In genomic region chr19:11496391-11497163, GRCh38 we compare ENCODE assay signal across 1 cellular context.
A peak's percentile ranks its signal among the peaks of the same experiment; 100 is the strongest.
TF ChIP-seq lines count a peak whose summit lies in the region.

No MANE protein-coding gene starts in this region.

TF ChIP-seq in K562, 482 proteins besides CTCF, POLR2A, EP300 and RAD21 (continued from another document and continues in another):
- no peak for TF ChIP-seq PCBP1 (IDR thresholded peaks at IDR 0.05; ENCODE audit: low read depth, low read length, poor library complexity, severe bottlenecking)
- no peak for TF ChIP-seq ZNF695 (CRISPR knock-in tag; IDR thresholded peaks at IDR 0.05)
- TF ChIP-seq KAT8 (IDR thresholded peaks at IDR 0.05; ENCODE audit: low read depth): no peak
- no peak for TF ChIP-seq ZNF75A (CRISPR knock-in tag; IDR thresholded peaks at IDR 0.05)
- no peak for TF ChIP-seq ZNF324 (CRISPR knock-in tag; IDR thresholded peaks at IDR 0.05)
- TF ChIP-seq ZNF24 (IDR thresholded peaks at IDR 0.05): no peak
- no peak for TF ChIP-seq ELF4 (CRISPR knock-in tag; IDR thresholded peaks at IDR 0.05)
- TF ChIP-seq ZFP36 (IDR thresholded peaks at IDR 0.05; ENCODE audit: low read depth, low read length, partially characterized antibody): peak; percentile 43
- no peak for TF ChIP-seq ZSCAN29 (IDR thresholded peaks at IDR 0.05)
- TF ChIP-seq XRCC5 (IDR thresholded peaks at IDR 0.05; ENCODE audit: low read depth, low read length): peak; percentile 75; the same call in 1 of the 2 replicates
- TF ChIP-seq SRSF9 (IDR thresholded peaks at IDR 0.05; ENCODE audit: borderline replicate concordance, low read depth, low read length): no peak
- TF ChIP-seq NR2C1 (IDR thresholded peaks at IDR 0.05): no peak
- TF ChIP-seq NR2C1 (tag; IDR thresholded peaks at IDR 0.05): no peak
- TF ChIP-seq FOS (IDR thresholded peaks at IDR 0.05; ENCODE audit: extremely low read depth, insufficient read length): peak; percentile 21
- no peak for TF ChIP-seq ELF1 (tag; IDR thresholded peaks at IDR 0.05)
- no peak for TF ChIP-seq CBX1 (IDR thresholded peaks at IDR 0.05; ENCODE audit: low read depth)
- TF ChIP-seq POLR3G (IDR thresholded peaks at IDR 0.05; ENCODE audit: extremely low read depth, insufficient read length, insufficient replicate concordance): no peak
- no peak for TF ChIP-seq NCOA6 (IDR thresholded peaks at IDR 0.05)
- TF ChIP-seq ZZZ3 (IDR thresholded peaks at IDR 0.05): no peak
- TF ChIP-seq, protein P1, sequence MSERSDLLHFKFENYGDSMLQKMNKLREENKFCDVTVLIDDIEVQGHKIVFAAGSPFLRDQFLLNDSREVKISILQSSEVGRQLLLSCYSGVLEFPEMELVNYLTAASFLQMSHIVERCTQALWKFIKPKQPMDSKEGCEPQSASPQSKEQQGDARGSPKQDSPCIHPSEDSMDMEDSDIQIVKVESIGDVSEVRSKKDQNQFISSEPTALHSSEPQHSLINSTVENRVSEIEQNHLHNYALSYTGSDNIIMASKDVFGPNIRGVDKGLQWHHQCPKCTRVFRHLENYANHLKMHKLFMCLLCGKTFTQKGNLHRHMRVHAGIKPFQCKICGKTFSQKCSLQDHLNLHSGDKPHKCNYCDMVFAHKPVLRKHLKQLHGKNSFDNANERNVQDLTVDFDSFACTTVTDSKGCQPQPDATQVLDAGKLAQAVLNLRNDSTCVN (CRISPR knock-in tag; IDR thresholded peaks at IDR 0.05): no peak
- TF ChIP-seq FOSL1 (tag; conservative IDR thresholded peaks at IDR 0.05): peak; percentile 92
- TF ChIP-seq CREM (IDR thresholded peaks at IDR 0.05; ENCODE audit: low read depth): 0 out of 2 replicates have a peak, but pooled peaks have one; percentile 38
- TF ChIP-seq ZNF431 (CRISPR knock-in tag; IDR thresholded peaks at IDR 0.05): no peak
- no peak for TF ChIP-seq SETDB1 (IDR thresholded peaks at IDR 0.05; ENCODE audit: low read length)
- TF ChIP-seq, protein P2, sequence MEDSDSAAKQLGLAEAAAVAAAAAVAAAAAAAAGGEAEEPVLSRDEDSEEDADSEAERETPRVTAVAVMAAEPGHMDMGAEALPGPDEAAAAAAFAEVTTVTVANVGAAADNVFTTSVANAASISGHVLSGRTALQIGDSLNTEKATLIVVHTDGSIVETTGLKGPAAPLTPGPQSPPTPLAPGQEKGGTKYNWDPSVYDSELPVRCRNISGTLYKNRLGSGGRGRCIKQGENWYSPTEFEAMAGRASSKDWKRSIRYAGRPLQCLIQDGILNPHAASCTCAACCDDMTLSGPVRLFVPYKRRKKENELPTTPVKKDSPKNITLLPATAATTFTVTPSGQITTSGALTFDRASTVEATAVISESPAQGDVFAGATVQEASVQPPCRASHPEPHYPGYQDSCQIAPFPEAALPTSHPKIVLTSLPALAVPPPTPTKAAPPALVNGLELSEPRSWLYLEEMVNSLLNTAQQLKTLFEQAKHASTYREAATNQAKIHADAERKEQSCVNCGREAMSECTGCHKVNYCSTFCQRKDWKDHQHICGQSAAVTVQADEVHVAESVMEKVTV (CRISPR knock-in tag; IDR thresholded peaks at IDR 0.05): peak; percentile 67; the same call in 1 of the 2 replicates
- no peak for TF ChIP-seq SREBF2 (CRISPR knock-in tag; IDR thresholded peaks at IDR 0.05)
- no peak for TF ChIP-seq ATF4 (CRISPR knock-in tag; IDR thresholded peaks at IDR 0.05)
- 0 out of 4 replicates have a peak, but pooled peaks of 1 of the 2 experiments have one; percentile 47 for TF ChIP-seq SRF (CRISPR knock-in tag; IDR thresholded peaks at IDR 0.05)
- no peak for TF ChIP-seq PHF8 (IDR thresholded peaks at IDR 0.05; ENCODE audit: borderline replicate concordance, low read length)
- TF ChIP-seq HLTF (IDR thresholded peaks at IDR 0.05): no peak
- peak; percentile 34 for TF ChIP-seq RBM25 (IDR thresholded peaks at IDR 0.05; ENCODE audit: low read depth, low read length, severe bottlenecking)
- no peak for TF ChIP-seq ZNF165 (CRISPR knock-in tag; IDR thresholded peaks at IDR 0.05; ENCODE audit: borderline replicate concordance)
- no peak for TF ChIP-seq SMAD4 (CRISPR knock-in tag; conservative IDR thresholded peaks at IDR 0.05)
- TF ChIP-seq FOXK1 (CRISPR knock-in tag; IDR thresholded peaks at IDR 0.05; ENCODE audit: borderline replicate concordance): no peak
- TF ChIP-seq KLF6 (CRISPR knock-in tag; IDR thresholded peaks at IDR 0.05; ENCODE audit: borderline replicate concordance): no peak
- peak in 1 of 2 experiments; percentile 50; a peak in 1 of 3 replicates for TF ChIP-seq CBX3 (IDR thresholded peaks at IDR 0.05; ENCODE audit: borderline replicate concordance in 1 of 2, low read length in 2 of 2)
- TF ChIP-seq BCLAF1 (IDR thresholded peaks at IDR 0.05; ENCODE audit: borderline replicate concordance in 1 of 2, control insufficient read depth in 1 of 2, low read depth in 2 of 2, low read length in 1 of 2): no peak
- TF ChIP-seq, protein P3, sequence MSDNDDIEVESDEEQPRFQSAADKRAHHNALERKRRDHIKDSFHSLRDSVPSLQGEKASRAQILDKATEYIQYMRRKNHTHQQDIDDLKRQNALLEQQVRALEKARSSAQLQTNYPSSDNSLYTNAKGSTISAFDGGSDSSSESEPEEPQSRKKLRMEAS (CRISPR knock-in tag; IDR thresholded peaks at IDR 0.05): peak; percentile 30; the same call in 1 of the 2 replicates
- no peak for TF ChIP-seq POLR2AphosphoS2 (IDR thresholded peaks at IDR 0.05; ENCODE audit: low read length)
- no peak for TF ChIP-seq DMBX1 (CRISPR knock-in tag; IDR thresholded peaks at IDR 0.05; ENCODE audit: borderline replicate concordance)
- TF ChIP-seq, protein P4, sequence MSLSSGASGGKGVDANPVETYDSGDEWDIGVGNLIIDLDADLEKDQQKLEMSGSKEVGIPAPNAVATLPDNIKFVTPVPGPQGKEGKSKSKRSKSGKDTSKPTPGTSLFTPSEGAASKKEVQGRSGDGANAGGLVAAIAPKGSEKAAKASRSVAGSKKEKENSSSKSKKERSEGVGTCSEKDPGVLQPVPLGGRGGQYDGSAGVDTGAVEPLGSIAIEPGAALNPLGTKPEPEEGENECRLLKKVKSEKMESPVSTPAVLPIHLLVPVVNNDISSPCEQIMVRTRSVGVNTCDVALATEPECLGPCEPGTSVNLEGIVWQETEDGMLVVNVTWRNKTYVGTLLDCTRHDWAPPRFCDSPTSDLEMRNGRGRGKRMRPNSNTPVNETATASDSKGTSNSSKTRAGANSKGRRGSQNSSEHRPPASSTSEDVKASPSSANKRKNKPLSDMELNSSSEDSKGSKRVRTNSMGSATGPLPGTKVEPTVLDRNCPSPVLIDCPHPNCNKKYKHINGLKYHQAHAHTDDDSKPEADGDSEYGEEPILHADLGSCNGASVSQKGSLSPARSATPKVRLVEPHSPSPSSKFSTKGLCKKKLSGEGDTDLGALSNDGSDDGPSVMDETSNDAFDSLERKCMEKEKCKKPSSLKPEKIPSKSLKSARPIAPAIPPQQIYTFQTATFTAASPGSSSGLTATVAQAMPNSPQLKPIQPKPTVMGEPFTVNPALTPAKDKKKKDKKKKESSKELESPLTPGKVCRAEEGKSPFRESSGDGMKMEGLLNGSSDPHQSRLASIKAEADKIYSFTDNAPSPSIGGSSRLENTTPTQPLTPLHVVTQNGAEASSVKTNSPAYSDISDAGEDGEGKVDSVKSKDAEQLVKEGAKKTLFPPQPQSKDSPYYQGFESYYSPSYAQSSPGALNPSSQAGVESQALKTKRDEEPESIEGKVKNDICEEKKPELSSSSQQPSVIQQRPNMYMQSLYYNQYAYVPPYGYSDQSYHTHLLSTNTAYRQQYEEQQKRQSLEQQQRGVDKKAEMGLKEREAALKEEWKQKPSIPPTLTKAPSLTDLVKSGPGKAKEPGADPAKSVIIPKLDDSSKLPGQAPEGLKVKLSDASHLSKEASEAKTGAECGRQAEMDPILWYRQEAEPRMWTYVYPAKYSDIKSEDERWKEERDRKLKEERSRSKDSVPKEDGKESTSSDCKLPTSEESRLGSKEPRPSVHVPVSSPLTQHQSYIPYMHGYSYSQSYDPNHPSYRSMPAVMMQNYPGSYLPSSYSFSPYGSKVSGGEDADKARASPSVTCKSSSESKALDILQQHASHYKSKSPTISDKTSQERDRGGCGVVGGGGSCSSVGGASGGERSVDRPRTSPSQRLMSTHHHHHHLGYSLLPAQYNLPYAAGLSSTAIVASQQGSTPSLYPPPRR (CRISPR knock-in tag; IDR thresholded peaks at IDR 0.05; ENCODE audit: borderline replicate concordance): no peak
- TF ChIP-seq BRCA1 (IDR thresholded peaks at IDR 0.05): no peak
- TF ChIP-seq BRCA1 (CRISPR knock-in tag; IDR thresholded peaks at IDR 0.05): no peak
- TF ChIP-seq SMAD1 (IDR thresholded peaks at IDR 0.05; ENCODE audit: low read depth, low read length, partially characterized antibody): no peak
- TF ChIP-seq PRMT5 (CRISPR knock-in tag; IDR thresholded peaks at IDR 0.05): no peak
- TF ChIP-seq E2F3 (CRISPR knock-in tag; IDR thresholded peaks at IDR 0.05): no peak
- TF ChIP-seq DACH1 (IDR thresholded peaks at IDR 0.05; ENCODE audit: partially characterized antibody): no peak
- no peak for TF ChIP-seq RBM34 (IDR thresholded peaks at IDR 0.05; ENCODE audit: borderline replicate concordance, insufficient read depth, low read length)
- no peak for TF ChIP-seq THAP7 (CRISPR knock-in tag; IDR thresholded peaks at IDR 0.05)
- no peak for TF ChIP-seq USF1 (CRISPR knock-in tag; IDR thresholded peaks at IDR 0.05)
- TF ChIP-seq EWSR1 (IDR thresholded peaks at IDR 0.05; ENCODE audit: borderline replicate concordance, low read depth, partially characterized antibody): no peak
- 0 out of 2 replicates have a peak, but pooled peaks have one; percentile 8 for TF ChIP-seq ZBTB7A (IDR thresholded peaks at IDR 0.05; ENCODE audit: borderline replicate concordance, control insufficient read depth, low read depth, low read length)
- peak; percentile 66 for TF ChIP-seq BCOR (IDR thresholded peaks at IDR 0.05)
- no peak for TF ChIP-seq ZBED1 (IDR thresholded peaks at IDR 0.05)
- TF ChIP-seq ZNF551 (CRISPR knock-in tag; IDR thresholded peaks at IDR 0.05): no peak
- no peak for TF ChIP-seq POLR2H (tag; IDR thresholded peaks at IDR 0.05; ENCODE audit: low read depth)
- no peak for TF ChIP-seq LCOR (CRISPR knock-in tag; IDR thresholded peaks at IDR 0.05)
- no peak for TF ChIP-seq NCOA2 (IDR thresholded peaks at IDR 0.05; ENCODE audit: partially characterized antibody in 2 of 2)
- TF ChIP-seq ZNF511 (CRISPR knock-in tag; IDR thresholded peaks at IDR 0.05): no peak
- TF ChIP-seq NELFE (IDR thresholded peaks at IDR 0.05; ENCODE audit: insufficient read depth, insufficient read length): no peak
- no peak for TF ChIP-seq PHB2 (IDR thresholded peaks at IDR 0.05; ENCODE audit: low read depth)
